In genomic region chr2:170822292-170822884, GRCh38 we compare ENCODE assay signal across 8 cellular contexts. TPM values are rescaled to one million over a fixed set of nuclear protein-coding genes. Genes with fewer than 3 reads are reported as not detected.
DNase-seq lines count a peak whose midpoint lies in the region; ATAC-seq and TF ChIP-seq lines count a peak whose summit lies in the region.

No MANE protein-coding gene starts in this region.

- no peak for ATAC-seq in GM18868 (IDR thresholded peaks at IDR 0.05; ENCODE audit: unreplicated experiment)
- no peak for ATAC-seq in HG02623 (IDR thresholded peaks at IDR 0.05; ENCODE audit: unreplicated experiment)

- H3K27ac ChIP-seq in duodenal mucosa (ENCODE audit: low read depth, low read length) (no peak overlapping the region), RWPE1 (no peak overlapping the region)

- peaks cover 48% of the 10 kb centered on the region for H3K4me1 Mint-ChIP-seq in CD14-positive monocyte
- H3K4me1 Mint-ChIP-seq in neural crest cell = peaks cover 33% of the 10 kb centered on the region

- TF ChIP-seq POLR2A in NB4 (IDR thresholded peaks at IDR 0.05; ENCODE audit: extremely low read depth, insufficient read length) = no peak

- POLR2A ChIA-PET in RWPE1 (lab: Yijun Ruan, JAX; ENCODE audit: low non-redundant PET) = no interaction called here

- H3K36me3 Mint-ChIP-seq in CD14-positive monocyte (peaks cover 3 to 10% of the 10 kb centered on the region in 2 donors), neural crest cell (ENCODE audit: low read depth) (peaks cover 3% of the 10 kb centered on the region)

- peak; percentile 21 for TF ChIP-seq CTCF in CD14-positive monocyte (IDR thresholded peaks at IDR 0.05)
- peak; percentile 40 for TF ChIP-seq CTCF in NB4 (IDR thresholded peaks at IDR 0.05; ENCODE audit: low read depth, low read length)
- TF ChIP-seq CTCF in neural crest cell (conservative IDR thresholded peaks at IDR 0.05) = peak; percentile 40
- no peak for TF ChIP-seq CTCF in RWPE1 (conservative IDR thresholded peaks at IDR 0.05; ENCODE audit: low read depth)

- peak overlapping the region in 1 of 2 donors; percentile 92 for H3K4me3 Mint-ChIP-seq in CD14-positive monocyte
- peak overlapping the region; percentile 86 for H3K4me3 Mint-ChIP-seq in neural crest cell

- H3K9me3 ChIP-seq in duodenal mucosa (ENCODE audit: control insufficient read depth in 1 of 2, low read length in 2 of 2) = no peaks in the 10 kb centered on the region

- intact Hi-C loops in CD14-positive monocyte (cut with micrococcal nuclease) = no loop called here

- H3K4me3 ChIP-seq in NB4 (ENCODE audit: low read depth, low read length) (no peak overlapping the region), duodenal mucosa (ENCODE audit: low read depth in 1 of 2, low read length in 2 of 2) (peak overlapping the region; percentile 11 to 36)

- CTCF ChIA-PET in RWPE1 (lab: Yijun Ruan, JAX) = interaction anchor here (0.5 kb wide), 1 partner anchor 587 kb away, joined by 5 read pairs; no protein-coding TSS in a partner anchor

- no peak overlapping the region for H3K9ac ChIP-seq in duodenal mucosa (ENCODE audit: low read depth in 1 of 2, low read length in 2 of 2)

- H3K9me3 Mint-ChIP-seq in CD14-positive monocyte = peaks cover 0 to 32% (median 20%) of the 10 kb centered on the region in 7 donors
- H3K9me3 Mint-ChIP-seq in neural crest cell = no peaks in the 10 kb centered on the region

- peaks cover 27 to 45% of the 10 kb centered on the region in 2 donors for H3K4me1 ChIP-seq in duodenal mucosa (ENCODE audit: control insufficient read depth in 1 of 2, insufficient read depth in 2 of 2, low read length in 2 of 2)

- no peaks in the 10 kb centered on the region for H3K36me3 ChIP-seq in duodenal mucosa (ENCODE audit: control insufficient read depth in 1 of 2, insufficient read depth in 2 of 2, low read length in 2 of 2)

- DNase-seq in CD14-positive monocyte (ENCODE audit: low spot score) (no peak), NB4 (ENCODE audit: low read depth) (no peak), neural crest cell (ENCODE audit: low read depth, low spot score) (peak; percentile 47), RWPE1 (ENCODE audit: low spot score) (no peak), glomerular visceral epithelial cell (ENCODE audit: extremely low spot score) (no peak)

- H3K27ac Mint-ChIP-seq in CD14-positive monocyte = no peak overlapping the region
- H3K27ac Mint-ChIP-seq in neural crest cell (ENCODE audit: unreplicated experiment) = no peak overlapping the region

- H3K27me3 Mint-ChIP-seq in CD14-positive monocyte (ENCODE audit: low read depth in 3 of 3) (peaks cover 91 to 98% (median 97%) of the 10 kb centered on the region in 3 donors), neural crest cell (ENCODE audit: low read depth) (peaks cover 97% of the 10 kb centered on the region)

- H3K27me3 ChIP-seq in duodenal mucosa (ENCODE audit: control insufficient read depth in 1 of 2, insufficient read depth in 2 of 2, low read length in 2 of 2) = peaks cover 80 to 83% of the 10 kb centered on the region in 2 donors

RNA-seq across cellular contexts. Expression of gene GAD1, which starts 5.7 kb away (rescaled TPM):
- polyA plus RNA-seq in CD14-positive monocyte = not detected
- total RNA-seq in neural crest cell = 0.39 and 0.82 TPM in 2 replicates

RNA-seq across cellular contexts. Expression of gene ERICH2, which starts 52.2 kb away (rescaled TPM):
- not detected for polyA plus RNA-seq in CD14-positive monocyte
- not detected in 2 replicates for total RNA-seq in neural crest cell
